24 cellular contexts compared by ENCODE assay signal in genomic region chr5:135850231-135850630, GRCh38. TPM values are rescaled to one million over a fixed set of nuclear protein-coding genes. Genes with fewer than 3 reads are reported as not detected.
"Had no signal": no experiment of that assay in that cellular context is flagged by ENCODE, and none has a peak within 500 bp of the region (broad histone marks: within the 10 kb centered on the region; RNA-seq: fewer than 3 reads in every experiment).

No MANE protein-coding gene starts in this region.

- H3K27me3 ChIP-seq: colonic mucosa, gastrocnemius medialis, left lung, neural progenitor cell, pancreas, testis, transverse colon had no signal

- ATAC-seq: esophagus mucosa; gastrocnemius medialis; heart right ventricle; left lung; lower lobe of right lung; naive thymus-derived CD8-positive, alpha-beta T cell; pancreas; right cardiac atrium; stimulated activated naive CD8-positive, alpha-beta T cell treated with anti-CD3 and anti-CD28 coated beads, Interleukin-15, Interleukin-2, amounts not matched to agents 100 U/mL and 50 U/mL, for 24 hours had no signal

- H3K36me3 ChIP-seq: colonic mucosa, gastrocnemius medialis, heart right ventricle, left lung, lower lobe of right lung, neural progenitor cell, pancreas, transverse colon had no signal

- H3K27ac ChIP-seq: colonic mucosa, gastrocnemius medialis, heart right ventricle, left lung, lower lobe of right lung, neural progenitor cell, pancreas, testis, transverse colon had no signal

- H3K4me1 ChIP-seq: colonic mucosa, gastrocnemius medialis, heart right ventricle, left lung, lower lobe of right lung, neural progenitor cell, pancreas, testis, transverse colon had no signal

- H3K36me3 Mint-ChIP-seq: memory B cell; naive thymus-derived CD8-positive, alpha-beta T cell; neural progenitor cell had no signal

- H3K4me1 Mint-ChIP-seq: memory B cell, neural progenitor cell had no signal

- H3K4me3 Mint-ChIP-seq: memory B cell; naive thymus-derived CD8-positive, alpha-beta T cell; neural progenitor cell had no signal

- DNase-seq: cerebellar nuclear complex; colonic mucosa; effector CD8-positive, alpha-beta T cell; gastrocnemius medialis; heart right ventricle; left lung; lower lobe of right lung; naive thymus-derived CD8-positive, alpha-beta T cell; nucleus accumbens; pancreas; right cardiac atrium; small intestine; stimulated activated CD4-positive, alpha-beta T cell treated with anti-CD3 and anti-CD28 coated beads, Interleukin-12 subunit alpha, Interleukin-12 subunit beta, amount 100 ng/mL, for 4 hours; stimulated activated naive CD8-positive, alpha-beta T cell treated with anti-CD3 and anti-CD28 coated beads, Interleukin-15, Interleukin-2, amounts not matched to agents 100 U/mL and 50 U/mL, for 24 hours; testis; transverse colon had no signal

- H3K27ac Mint-ChIP-seq: memory B cell; naive thymus-derived CD8-positive, alpha-beta T cell; progenitor cell of endocrine pancreas had no signal

- H3K4me3 ChIP-seq: colonic mucosa, gastrocnemius medialis, heart right ventricle, left lung, lower lobe of right lung, neural progenitor cell, pancreas, testis, transverse colon had no signal

- H3K9me3 ChIP-seq: colonic mucosa, gastrocnemius medialis, left lung, lower lobe of right lung, pancreas, testis, transverse colon had no signal

- H3K9me3 Mint-ChIP-seq: memory B cell had no signal

RNA-seq across cellular contexts. Expression of gene SLC25A48, which starts 15.8 kb away (rescaled TPM):
- total RNA-seq: dermis microvascular lymphatic vessel endothelial cell; fibroblast of lung; mononuclear cell; naive thymus-derived CD8-positive, alpha-beta T cell; right cardiac atrium had no signal
- polyA plus RNA-seq: fibroblast of lung; naive thymus-derived CD8-positive, alpha-beta T cell had no signal

RNA-seq across cellular contexts. Expression of gene IL9, which starts 45.4 kb away (rescaled TPM):
- total RNA-seq: colonic mucosa; dermis microvascular lymphatic vessel endothelial cell; esophagus mucosa; fibroblast of lung; gastrocnemius medialis; heart right ventricle; left lung; lower lobe of right lung; mononuclear cell; naive thymus-derived CD8-positive, alpha-beta T cell; pancreas; progenitor cell of endocrine pancreas; right cardiac atrium; testis; transverse colon; urinary bladder had no signal
- polyA plus RNA-seq: fibroblast of lung; heart right ventricle; naive thymus-derived CD8-positive, alpha-beta T cell; pancreas; right cardiac atrium; small intestine; urinary bladder had no signal
